15 cellular contexts compared by ENCODE assay signal in genomic region chr13:70964124-70964523, GRCh38.
DNase-seq lines count a peak whose midpoint lies in the region; ATAC-seq and TF ChIP-seq lines count a peak whose summit lies in the region.
"Had no signal": no experiment of that assay in that cellular context is flagged by ENCODE, and none has a peak within 500 bp of the region (broad histone marks: within the 10 kb centered on the region; RNA-seq: fewer than 3 reads in every experiment).

No MANE protein-coding gene starts in this region.

- H3K4me3 Mint-ChIP-seq in chondrocyte (ENCODE audit: unreplicated experiment), result no peak overlapping the region
- no peak overlapping the region for H3K4me3 Mint-ChIP-seq in activated CD8-positive, alpha-beta T cell treated with anti-CD3 and anti-CD28 coated beads, Interleukin-2, amount 10 ng/mL, durations not matched to agents 7 days and 5 days
- H3K4me3 Mint-ChIP-seq: activated B cell treated with CpG ODN at 0.5 μM for 24 hours; activated naive CD4-positive, alpha-beta T cell treated with anti-CD3 and anti-CD28 coated beads, Interleukin-2, amount 10 ng/mL, durations not matched to agents 7 days and 5 days; HFFc6 had no signal

- BruUV-seq in A673 (replicated peaks; lab: Mats Ljungman, UMichigan), result no TSS peak

- peaks cover 26% of the 10 kb centered on the region for H3K27me3 ChIP-seq in A673 (replicated peaks; ENCODE audit: insufficient read depth, low read depth, low read length, poor library complexity)
- H3K27me3 ChIP-seq in left ventricle myocardium inferior (ENCODE audit: low read depth), result no peaks in the 10 kb centered on the region
- H3K27me3 ChIP-seq in spleen (replicated peaks in 1 of 7), result no peaks in the 10 kb centered on the region
- H3K27me3 ChIP-seq: BLaER1 treated with 17β-estradiol and CSF1 and Interleukin-3, amounts not matched to agents 10 nM and 100 nM; right lobe of liver had no signal

- no peak for ATAC-seq in activated CD8-positive, alpha-beta T cell treated with anti-CD3 and anti-CD28 coated beads, Interleukin-2, amount 10 ng/mL, durations not matched to agents 7 days and 5 days

- no peaks in the 10 kb centered on the region for H3K4me1 Mint-ChIP-seq in chondrocyte (ENCODE audit: low read depth)
- no peaks in the 10 kb centered on the region for H3K4me1 Mint-ChIP-seq in activated CD8-positive, alpha-beta T cell treated with anti-CD3 and anti-CD28 coated beads, Interleukin-2, amount 10 ng/mL, durations not matched to agents 7 days and 5 days (ENCODE audit: low read depth)
- H3K4me1 Mint-ChIP-seq: activated B cell treated with CpG ODN at 0.5 μM for 24 hours; activated naive CD4-positive, alpha-beta T cell treated with anti-CD3 and anti-CD28 coated beads, Interleukin-2, amount 10 ng/mL, durations not matched to agents 7 days and 5 days had no signal

- H3K4me1 ChIP-seq in A673 (ENCODE audit: insufficient read depth, low read length, poor library complexity, severe bottlenecking), result no peaks in the 10 kb centered on the region
- no peaks in the 10 kb centered on the region for H3K4me1 ChIP-seq in left ventricle myocardium inferior
- H3K4me1 ChIP-seq in spleen, result no peaks in the 10 kb centered on the region
- H3K4me1 ChIP-seq: right lobe of liver had no signal

- H3K27ac ChIP-seq in A673 (ENCODE audit: low read depth, low read length, poor library complexity, severe bottlenecking) (no peak overlapping the region), left ventricle myocardium inferior (replicated peaks) (no peak overlapping the region), spleen (no peak overlapping the region)
- H3K27ac ChIP-seq: BLaER1 treated with 17β-estradiol and CSF1 and Interleukin-3, amounts not matched to agents 10 nM and 100 nM; epithelial cell of prostate; right lobe of liver had no signal

- H3K9me3 ChIP-seq in A673 (ENCODE audit: low read depth, low read length, poor library complexity, severe bottlenecking), result no peaks in the 10 kb centered on the region
- H3K9me3 ChIP-seq in left ventricle myocardium inferior (replicated peaks), result no peaks in the 10 kb centered on the region
- H3K9me3 ChIP-seq in spleen, result no peaks in the 10 kb centered on the region
- H3K9me3 ChIP-seq: BLaER1 treated with 17β-estradiol and CSF1 and Interleukin-3, amounts not matched to agents 10 nM and 100 nM; right lobe of liver had no signal

- peaks cover 2% of the 10 kb centered on the region for H3K27me3 Mint-ChIP-seq in chondrocyte (ENCODE audit: low read depth)
- no peaks in the 10 kb centered on the region for H3K27me3 Mint-ChIP-seq in activated CD8-positive, alpha-beta T cell treated with anti-CD3 and anti-CD28 coated beads, Interleukin-2, amount 10 ng/mL, durations not matched to agents 7 days and 5 days (ENCODE audit: low read depth)
- H3K27me3 Mint-ChIP-seq: activated B cell treated with CpG ODN at 0.5 μM for 24 hours; activated naive CD4-positive, alpha-beta T cell treated with anti-CD3 and anti-CD28 coated beads, Interleukin-2, amount 10 ng/mL, durations not matched to agents 7 days and 5 days had no signal

- no peak overlapping the region for H3K4me3 ChIP-seq in A673 (ENCODE audit: low read depth, low read length, poor library complexity, severe bottlenecking)
- no peak overlapping the region for H3K4me3 ChIP-seq in left ventricle myocardium inferior
- H3K4me3 ChIP-seq in spleen, result no peak overlapping the region
- H3K4me3 ChIP-seq: BLaER1 treated with 17β-estradiol and CSF1 and Interleukin-3, amounts not matched to agents 10 nM and 100 nM; right lobe of liver had no signal

- DNase-seq in A673 (ENCODE audit: low spot score) (peak; percentile 13), NCI-H526 (lab: John Stamatoyannopoulos, UW) (peak; percentile 38 to 61), chondrocyte (ENCODE audit: low spot score) (no peak), left ventricle myocardium inferior (no peak), spleen (no peak)
- DNase-seq in stimulated activated CD4-positive, alpha-beta T cell treated with anti-CD3 and anti-CD28 coated beads, Interleukin-12 subunit alpha, Interleukin-12 subunit beta, amount 100 ng/mL, for 4 hours, result no peak
- no peak for DNase-seq in activated CD8-positive, alpha-beta T cell treated with anti-CD3 and anti-CD28 coated beads, Interleukin-2, amount 10 ng/mL, durations not matched to agents 7 days and 5 days
- DNase-seq: activated B cell treated with CpG ODN at 0.5 μM for 24 hours; activated naive CD4-positive, alpha-beta T cell treated with anti-CD3 and anti-CD28 coated beads, Interleukin-2, amount 10 ng/mL, durations not matched to agents 7 days and 5 days; HFFc6; NCI-H510A treated with DMSO at 0.1 percent for 48 hours; right lobe of liver had no signal

- no peak for TF ChIP-seq POLR2A in spleen (IDR thresholded peaks at IDR 0.05)

- H3K36me3 Mint-ChIP-seq in chondrocyte (ENCODE audit: low read depth), result no peaks in the 10 kb centered on the region
- no peaks in the 10 kb centered on the region for H3K36me3 Mint-ChIP-seq in activated CD8-positive, alpha-beta T cell treated with anti-CD3 and anti-CD28 coated beads, Interleukin-2, amount 10 ng/mL, durations not matched to agents 7 days and 5 days (ENCODE audit: low read depth)
- H3K36me3 Mint-ChIP-seq: activated naive CD4-positive, alpha-beta T cell treated with anti-CD3 and anti-CD28 coated beads, Interleukin-2, amount 10 ng/mL, durations not matched to agents 7 days and 5 days had no signal

- CTCF ChIA-PET in A673 (lab: Charles Lee), result no interaction called here
- CTCF ChIA-PET in activated CD8-positive, alpha-beta T cell treated with anti-CD3 and anti-CD28 coated beads, Interleukin-2, amount 10 ng/mL, durations not matched to agents 7 days and 5 days (lab: Charles Lee), result no interaction called here

- peak; percentile 41 for TF ChIP-seq CTCF in A673 (conservative IDR thresholded peaks at IDR 0.05; ENCODE audit: low read depth, low read length)
- peak; percentile 15; the same call in 1 of the 2 replicates for TF ChIP-seq CTCF in GM12874 (IDR thresholded peaks at IDR 0.05; ENCODE audit: insufficient read depth, low read depth, low read length)
- TF ChIP-seq CTCF in chondrocyte (IDR thresholded peaks at IDR 0.05), result peak; percentile 65
- no peak for TF ChIP-seq CTCF in left ventricle myocardium inferior (IDR thresholded peaks at IDR 0.05; ENCODE audit: borderline replicate concordance)
- no peak for TF ChIP-seq CTCF in spleen (IDR thresholded peaks at IDR 0.05 in 8 of 11, conservative IDR thresholded peaks at IDR 0.05 in 3 of 11)

- H3K9me3 Mint-ChIP-seq in chondrocyte (ENCODE audit: low read depth), result no peaks in the 10 kb centered on the region
- H3K9me3 Mint-ChIP-seq in activated CD8-positive, alpha-beta T cell treated with anti-CD3 and anti-CD28 coated beads, Interleukin-2, amount 10 ng/mL, durations not matched to agents 7 days and 5 days (ENCODE audit: insufficient read depth), result no peaks in the 10 kb centered on the region
- H3K9me3 Mint-ChIP-seq: activated B cell treated with CpG ODN at 0.5 μM for 24 hours; activated naive CD4-positive, alpha-beta T cell treated with anti-CD3 and anti-CD28 coated beads, Interleukin-2, amount 10 ng/mL, durations not matched to agents 7 days and 5 days; HFFc6 had no signal

- POLR2A ChIA-PET in A673 (lab: Charles Lee; ENCODE audit: low non-redundant PET), result no interaction called here
- POLR2A ChIA-PET in activated CD8-positive, alpha-beta T cell treated with anti-CD3 and anti-CD28 coated beads, Interleukin-2, amount 10 ng/mL, durations not matched to agents 7 days and 5 days (lab: Charles Lee), result no interaction called here

- intact Hi-C loops in A673 (cut with micrococcal nuclease; ENCODE audit: unreplicated experiment), result loop anchor here (5.0 kb wide), 2 partner anchors 342 to 913 kb away; no protein-coding TSS in a partner anchor
- intact Hi-C loops in left ventricle myocardium inferior (cut with micrococcal nuclease), result loop anchor here (10.0 kb wide), 1 partner anchor 251 kb away; no protein-coding TSS in a partner anchor
- intact Hi-C loops in spleen (cut with DNase I; ENCODE audit: low total_unique reads), result no loop called here

- no peak overlapping the region for H3K27ac Mint-ChIP-seq in chondrocyte (ENCODE audit: unreplicated experiment)
- H3K27ac Mint-ChIP-seq in activated CD8-positive, alpha-beta T cell treated with anti-CD3 and anti-CD28 coated beads, Interleukin-2, amount 10 ng/mL, durations not matched to agents 7 days and 5 days, result no peak overlapping the region
- H3K27ac Mint-ChIP-seq: activated B cell treated with CpG ODN at 0.5 μM for 24 hours; activated naive CD4-positive, alpha-beta T cell treated with anti-CD3 and anti-CD28 coated beads, Interleukin-2, amount 10 ng/mL, durations not matched to agents 7 days and 5 days; HFFc6 had no signal

- 80 to 95% (median 91%) methylated on average over 2 of the region's 2 CpGs for WGBS in spleen, 5 donors

- H3K36me3 ChIP-seq in A673 (ENCODE audit: insufficient read depth, low read length, poor library complexity, severe bottlenecking) (no peaks in the 10 kb centered on the region), left ventricle myocardium inferior (no peaks in the 10 kb centered on the region), spleen (no peaks in the 10 kb centered on the region)
- H3K36me3 ChIP-seq: BLaER1 treated with 17β-estradiol and CSF1 and Interleukin-3, amounts not matched to agents 10 nM and 100 nM; right lobe of liver had no signal

Comparison
In these comparisons a context has a peak if more than half of its experiments do, and no peak if none do; other contexts are left out.
1. DNase-seq: peak in A673 (single experiment) and NCI-H526 (2 of 2); none in chondrocyte (single experiment), left ventricle myocardium inferior (single experiment), spleen (single experiment), stimulated activated CD4-positive, alpha-beta T cell treated with anti-CD3 and anti-CD28 coated beads, Interleukin-12 subunit alpha, Interleukin-12 subunit beta, amount 100 ng/mL, for 4 hours (single experiment) and activated CD8-positive, alpha-beta T cell treated with anti-CD3 and anti-CD28 coated beads, Interleukin-2, amount 10 ng/mL, durations not matched to agents 7 days and 5 days (single experiment).
2. CTCF ChIP-seq: peak in A673 (single experiment), GM12874 (single experiment) and chondrocyte (single experiment); none in left ventricle myocardium inferior (single experiment) and spleen (0 of 11).